Comparison of ENCODE assay signal across 8 cellular contexts in genomic region chr10:113099431-113100298, GRCh38.
A peak's percentile ranks its signal among the peaks of the same experiment; 100 is the strongest.
DNase-seq lines count a peak whose midpoint lies in the region; ATAC-seq and TF ChIP-seq lines count a peak whose summit lies in the region.

No MANE protein-coding gene starts in this region.

- H3K36me3 ChIP-seq in neuronal stem cell (replicated peaks in 1 of 2; ENCODE audit: control insufficient read depth in 2 of 2, insufficient read depth in 2 of 2, low read length in 2 of 2) (peaks cover 2 to 25% of the 10 kb centered on the region in 2 donors), brain microvascular endothelial cell (replicated peaks) (no peaks in the 10 kb centered on the region)

- H3K79me2 ChIP-seq in H9 (ENCODE audit: insufficient read depth, low read length): peaks cover 3% of the 10 kb centered on the region; the same call in 1 of the 2 replicates

- H3K14ac ChIP-seq in H9 (ENCODE audit: insufficient read depth, low read length) (no peak overlapping the region), neuronal stem cell (ENCODE audit: low read length) (no peak overlapping the region)

- H2BK5ac ChIP-seq in H9 (ENCODE audit: insufficient read length, low read length) (no peak overlapping the region), neuronal stem cell (ENCODE audit: low read length) (no peak overlapping the region)

- H2BK120ac ChIP-seq in H9 (ENCODE audit: low read depth, low read length, poor library complexity, severe bottlenecking) (no peak overlapping the region), neuronal stem cell (ENCODE audit: low read depth, low read length) (no peak overlapping the region)

- H2BK12ac ChIP-seq in H9 (ENCODE audit: insufficient read length, low read depth, low read length) (no peak overlapping the region), neuronal stem cell (ENCODE audit: low read length) (no peak overlapping the region)

- H3K4me3 Mint-ChIP-seq in H9 (no peak overlapping the region), chondrocyte (ENCODE audit: unreplicated experiment) (peak overlapping the region; percentile 22), immature natural killer cell (no peak overlapping the region)

- ATAC-seq in GM19463 (IDR thresholded peaks at IDR 0.05; ENCODE audit: unreplicated experiment): no peak

- H3K27me3 ChIP-seq in H9 (ENCODE audit: insufficient read depth, low read length) (no peaks in the 10 kb centered on the region), neuronal stem cell (ENCODE audit: control insufficient read depth in 3 of 3, insufficient read depth in 3 of 3, low read depth in 1 of 3, low read length in 3 of 3) (no peaks in the 10 kb centered on the region), brain microvascular endothelial cell (replicated peaks) (no peaks in the 10 kb centered on the region)

- H4K20me1 ChIP-seq in H9 (ENCODE audit: control insufficient read depth, insufficient read depth, insufficient read length): no peaks in the 10 kb centered on the region

- no peak overlapping the region for H3K56ac ChIP-seq in H9 (ENCODE audit: insufficient read length, low read depth, low read length)

- H2BK20ac ChIP-seq in H9 (ENCODE audit: low read depth, low read length, poor library complexity, severe bottlenecking): no peak overlapping the region

- H2AK5ac ChIP-seq in H9 (ENCODE audit: insufficient read length, low read length): no peak overlapping the region
- H2AK5ac ChIP-seq in neuronal stem cell (ENCODE audit: low read depth, low read length): no peak overlapping the region

- H3K36me3 Mint-ChIP-seq in H9 (ENCODE audit: insufficient read depth in 1 of 3, low read depth in 3 of 3) (peaks cover 11 to 64% (median 62%) of the 10 kb centered on the region in 3 experiments; a peak in 6 of 7 replicates), chondrocyte (ENCODE audit: low read depth) (peaks cover 10% of the 10 kb centered on the region), immature natural killer cell (no peaks in the 10 kb centered on the region)

- H3K9ac ChIP-seq in H9 (ENCODE audit: extremely low read depth, insufficient read length, low read length) (no peak overlapping the region), neuronal stem cell (ENCODE audit: low read depth, low read length, poor library complexity) (no peak overlapping the region)

- no CpG with 5 or more reads among the region's 16 CpGs for WGBS in H9 (ENCODE audit: extremely low coverage, insufficient read length, low lambda C conversion rate)
- WGBS in neuronal stem cell (ENCODE audit: extremely low coverage in 2 of 2, insufficient read length in 2 of 2, insufficient replicate concordance in 1 of 2), 2 donors: no CpG with 5 or more reads among the region's 16 CpGs

- peak; percentile 22 for DNase-seq in H9
- DNase-seq in NCI-H510A treated with DMSO at 0.1 percent for 48 hours (lab: John Stamatoyannopoulos, UW): peak; percentile 81
- DNase-seq in chondrocyte (ENCODE audit: low spot score): no peak
- no peak for DNase-seq in neuronal stem cell (ENCODE audit: low spot score)
- no peak for DNase-seq in immature natural killer cell
- DNase-seq in AG08395 (ENCODE audit: low spot score): no peak
- DNase-seq in brain microvascular endothelial cell: no peak

- H3K4me1 Mint-ChIP-seq in H9 (peaks cover 43 to 44% of the 10 kb centered on the region in 2 experiments), chondrocyte (ENCODE audit: low read depth) (peaks cover 53% of the 10 kb centered on the region), immature natural killer cell (peaks cover 12 to 13% of the 10 kb centered on the region in 2 donors)

- H3K4me1 ChIP-seq in H9 (ENCODE audit: insufficient read depth, low read length): peaks cover 2% of the 10 kb centered on the region; the same call in 1 of the 2 replicates
- peaks cover 14 to 22% of the 10 kb centered on the region in 2 donors for H3K4me1 ChIP-seq in neuronal stem cell (ENCODE audit: control insufficient read depth in 2 of 2, insufficient read depth in 1 of 2, low read depth in 1 of 2, low read length in 2 of 2)

- H2BK15ac ChIP-seq in H9 (ENCODE audit: low read depth, low read length): no peak overlapping the region
- no peak overlapping the region for H2BK15ac ChIP-seq in neuronal stem cell (ENCODE audit: low read length)

- H4K5ac ChIP-seq in H9 (ENCODE audit: insufficient read length, low read depth, low read length): no peak overlapping the region

- H3K27ac ChIP-seq in H9 (ENCODE audit: insufficient read length, low read depth, low read length) (no peak overlapping the region), neuronal stem cell (replicated peaks; ENCODE audit: low read length) (peak overlapping the region; percentile 20), brain microvascular endothelial cell (no peak overlapping the region)

- no peaks in the 10 kb centered on the region; the same call in 1 of the 2 replicates for H3K27me3 Mint-ChIP-seq in H9 (ENCODE audit: low read depth)
- no peaks in the 10 kb centered on the region for H3K27me3 Mint-ChIP-seq in chondrocyte (ENCODE audit: low read depth)
- H3K27me3 Mint-ChIP-seq in immature natural killer cell (ENCODE audit: low read depth in 3 of 3): no peaks in the 10 kb centered on the region

- no peak for TF ChIP-seq CTCF in H9 (conservative IDR thresholded peaks at IDR 0.05)
- no peak for TF ChIP-seq CTCF in chondrocyte (IDR thresholded peaks at IDR 0.05)
- TF ChIP-seq CTCF in brain microvascular endothelial cell (IDR thresholded peaks at IDR 0.05; ENCODE audit: low read depth, low read length, missing control alignments): no peak

- in situ Hi-C loops in brain microvascular endothelial cell (cut with HindIII; ENCODE audit: low pct_ligation_motif_present, low sequenced_read_pairs): no loop called here

- H4K91ac ChIP-seq in H9 (ENCODE audit: insufficient read length, low read depth, low read length) (no peak overlapping the region), neuronal stem cell (ENCODE audit: low read depth, low read length, poor library complexity) (no peak overlapping the region)

- H2AFZ ChIP-seq in H9 (ENCODE audit: low read length): no peak overlapping the region
- H2AFZ ChIP-seq in neuronal stem cell (ENCODE audit: low read length): no peak overlapping the region

- H3K18ac ChIP-seq in H9 (ENCODE audit: insufficient read length, low read depth, low read length) (no peak overlapping the region), neuronal stem cell (ENCODE audit: low read length) (peak overlapping the region; percentile 4)

- H3K23ac ChIP-seq in H9 (ENCODE audit: insufficient read length, low read depth, low read length) (no peak overlapping the region), neuronal stem cell (ENCODE audit: low read depth, low read length, poor library complexity) (no peak overlapping the region)

- no peaks in the 10 kb centered on the region for H3K9me3 Mint-ChIP-seq in H9
- H3K9me3 Mint-ChIP-seq in chondrocyte (ENCODE audit: low read depth): no peaks in the 10 kb centered on the region
- H3K9me3 Mint-ChIP-seq in immature natural killer cell: no peaks in the 10 kb centered on the region

- H3K4ac ChIP-seq in H9 (ENCODE audit: low read depth, low read length): no peak overlapping the region
- no peak overlapping the region for H3K4ac ChIP-seq in neuronal stem cell (ENCODE audit: low read length)

- H4K8ac ChIP-seq in H9 (replicated peaks; ENCODE audit: insufficient read length, low read depth, low read length) (no peak overlapping the region), neuronal stem cell (ENCODE audit: low read depth, low read length) (no peak overlapping the region)

- no peaks in the 10 kb centered on the region for H3K23me2 ChIP-seq in H9 (ENCODE audit: insufficient read length, low read depth, low read length, poor library complexity, severe bottlenecking)

- H3K4me3 ChIP-seq in neuronal stem cell (ENCODE audit: low read length in 2 of 2): no peak overlapping the region
- no peak overlapping the region for H3K4me3 ChIP-seq in brain microvascular endothelial cell (ENCODE audit: low read depth, low read length)

- no peaks in the 10 kb centered on the region for H3K9me3 ChIP-seq in H9 (ENCODE audit: control insufficient read depth, low read depth, low read length)
- peaks cover 0 to 5% of the 10 kb centered on the region in 2 donors for H3K9me3 ChIP-seq in neuronal stem cell (replicated peaks in 1 of 2; ENCODE audit: control insufficient read depth in 2 of 2, insufficient read depth in 1 of 2, low read depth in 1 of 2, low read length in 2 of 2)

- H3K4me2 ChIP-seq in H9 (ENCODE audit: insufficient read depth, insufficient read length, low read length) (no peak overlapping the region), neuronal stem cell (ENCODE audit: insufficient read depth, low read length, poor library complexity, severe bottlenecking) (peak overlapping the region; percentile 34)

- H3T11ph ChIP-seq in H9 (ENCODE audit: low read length): no peak overlapping the region

- H3K79me1 ChIP-seq in H9 (ENCODE audit: insufficient read depth, low read depth, low read length, poor library complexity, severe bottlenecking) (peaks cover 12% of the 10 kb centered on the region), neuronal stem cell (ENCODE audit: low read depth, low read length) (peaks cover 5% of the 10 kb centered on the region)

- H3K27ac Mint-ChIP-seq in H9: peak overlapping the region in 2 of 3 experiments; percentile 73 to 82; a peak in 4 of 7 replicates
- H3K27ac Mint-ChIP-seq in chondrocyte (ENCODE audit: unreplicated experiment): no peak overlapping the region
- no peak overlapping the region for H3K27ac Mint-ChIP-seq in immature natural killer cell

Comparison
In these comparisons a context has a peak if more than half of its experiments do, and no peak if none do; other contexts are left out.
1. DNase-seq: peak in H9 (single experiment) and NCI-H510A treated with DMSO at 0.1 percent for 48 hours (single experiment); none in chondrocyte (single experiment), neuronal stem cell (single experiment), immature natural killer cell (0 of 3), AG08395 (single experiment) and brain microvascular endothelial cell (single experiment).
2. H3K27ac Mint-ChIP-seq: peak in H9 (2 of 3); none in chondrocyte (single experiment) and immature natural killer cell (0 of 6).